12 cellular contexts compared by ENCODE assay signal in genomic region chr7:157352506-157352905, GRCh38. TPM values are rescaled to one million over a fixed set of nuclear protein-coding genes. Genes with fewer than 3 reads are reported as not detected.
DNase-seq lines count a peak whose midpoint lies in the region; ATAC-seq and TF ChIP-seq lines count a peak whose summit lies in the region.
"Had no signal": no experiment of that assay in that cellular context is flagged by ENCODE, and none has a peak within 500 bp of the region (broad histone marks: within the 10 kb centered on the region; RNA-seq: fewer than 3 reads in every experiment).

No MANE protein-coding gene starts in this region.

- no peaks in the 10 kb centered on the region for H3K9me3 ChIP-seq in gastrocnemius medialis
- H3K9me3 ChIP-seq: heart right ventricle had no signal

- no peaks in the 10 kb centered on the region for H3K27me3 ChIP-seq in HL-60 (ENCODE audit: insufficient read depth, poor library complexity, severe bottlenecking)
- H3K27me3 ChIP-seq in gastrocnemius medialis = no peaks in the 10 kb centered on the region
- H3K27me3 ChIP-seq: heart right ventricle had no signal

- H3K4me3 Mint-ChIP-seq in activated CD8-positive, alpha-beta memory T cell treated with anti-CD3 and anti-CD28 coated beads, Interleukin-2, amount 10 ng/mL, durations not matched to agents 7 days and 5 days = no peak overlapping the region

- intact Hi-C loops in gastrocnemius medialis (cut with DNase I; ENCODE audit: low total_unique reads) = no loop called here

- peaks cover 70% of the 10 kb centered on the region for H3K4me1 Mint-ChIP-seq in activated CD8-positive, alpha-beta memory T cell treated with anti-CD3 and anti-CD28 coated beads, Interleukin-2, amount 10 ng/mL, durations not matched to agents 7 days and 5 days

- DNase-seq in activated CD8-positive, alpha-beta memory T cell treated with anti-CD3 and anti-CD28 coated beads, Interleukin-2, amount 10 ng/mL, durations not matched to agents 7 days and 5 days = no peak
- DNase-seq in activated CD8-positive, alpha-beta memory T cell treated with anti-CD3 and anti-CD28 coated beads for 24 hours = no peak
- DNase-seq in HL-60 (ENCODE audit: low read depth in 1 of 2, low spot score in 1 of 2) = peak; percentile 24 to 59
- DNase-seq in amniotic epithelial cell (ENCODE audit: low read depth) = peak; percentile 15
- peak in 1 of 2 donors; percentile 15 for DNase-seq in gastrocnemius medialis
- no peak for DNase-seq in SHP77 treated with DMSO at 0.1 percent for 48 hours (lab: John Stamatoyannopoulos, UW)
- DNase-seq in ureter (ENCODE audit: low spot score) = no peak
- DNase-seq: dermis blood vessel endothelial cell, heart right ventricle, NCI-H526 treated with DMSO at 0.1 percent for 48 hours had no signal

- TF ChIP-seq POLR2A in gastrocnemius medialis (IDR thresholded peaks at IDR 0.05) = no peak

- CTCF ChIA-PET in activated CD8-positive, alpha-beta memory T cell treated with anti-CD3 and anti-CD28 coated beads, Interleukin-2, amount 10 ng/mL, durations not matched to agents 7 days and 5 days (lab: Charles Lee) = no interaction called here

- H3K9me3 Mint-ChIP-seq in activated CD8-positive, alpha-beta memory T cell treated with anti-CD3 and anti-CD28 coated beads, Interleukin-2, amount 10 ng/mL, durations not matched to agents 7 days and 5 days (ENCODE audit: low read depth) = no peaks in the 10 kb centered on the region

- H3K27me3 Mint-ChIP-seq in activated CD8-positive, alpha-beta memory T cell treated with anti-CD3 and anti-CD28 coated beads, Interleukin-2, amount 10 ng/mL, durations not matched to agents 7 days and 5 days = no peaks in the 10 kb centered on the region

- H3K36me3 ChIP-seq in gastrocnemius medialis = no peaks in the 10 kb centered on the region

- H3K36me3 Mint-ChIP-seq in activated CD8-positive, alpha-beta memory T cell treated with anti-CD3 and anti-CD28 coated beads, Interleukin-2, amount 10 ng/mL, durations not matched to agents 7 days and 5 days = peaks cover 13% of the 10 kb centered on the region

- H3K4me1 ChIP-seq in gastrocnemius medialis = peaks cover 87 to 97% of the 10 kb centered on the region in 2 donors

- ATAC-seq in activated CD8-positive, alpha-beta memory T cell treated with anti-CD3 and anti-CD28 coated beads, Interleukin-2, amount 10 ng/mL, durations not matched to agents 7 days and 5 days = no peak
- ATAC-seq in gastrocnemius medialis (peak in 1 of 2 donors; percentile 24), HG03139 (IDR thresholded peaks at IDR 0.05; ENCODE audit: unreplicated experiment) (no peak)
- ATAC-seq: heart right ventricle had no signal

- H3K27ac ChIP-seq in HL-60 (replicated peaks) = peak overlapping the region; percentile 64
- peak overlapping the region; percentile 96 to 100 (median 96) for H3K27ac ChIP-seq in gastrocnemius medialis
- H3K27ac ChIP-seq: KMS-11 had no signal

- H3K27ac Mint-ChIP-seq in activated CD8-positive, alpha-beta memory T cell treated with anti-CD3 and anti-CD28 coated beads, Interleukin-2, amount 10 ng/mL, durations not matched to agents 7 days and 5 days = peak overlapping the region; percentile 66

- TF ChIP-seq CTCF in HL-60 (IDR thresholded peaks at IDR 0.05; ENCODE audit: insufficient read depth, low read length) (no peak), gastrocnemius medialis (IDR thresholded peaks at IDR 0.05 in 4 of 5, conservative IDR thresholded peaks at IDR 0.05 in 1 of 5) (no peak)

- in situ Hi-C loops in gastrocnemius medialis (cut with MboI; ENCODE audit: low sequenced_read_pairs in 4 of 4) = no loop called here

- H3K4me3 ChIP-seq in HL-60 (replicated peaks; ENCODE audit: insufficient read depth, low read length) = no peak overlapping the region
- H3K4me3 ChIP-seq in gastrocnemius medialis = no peak overlapping the region
- H3K4me3 ChIP-seq: heart right ventricle had no signal

RNA-seq across cellular contexts. Expression of gene DNAJB6, which starts 15.7 kb away (rescaled TPM):
- 10 to 100 TPM; 82.0 to 85.6 TPM for total RNA-seq in activated CD8-positive, alpha-beta memory T cell treated with anti-CD3 and anti-CD28 coated beads, Interleukin-2, amount 10 ng/mL, durations not matched to agents 7 days and 5 days
- 100 to 1,000 TPM; 130 to 269 (median 188) TPM for total RNA-seq in gastrocnemius medialis
- 103 TPM for total RNA-seq in ureter

Comparison
In these comparisons a context has a peak if more than half of its experiments do, and no peak if none do; other contexts are left out.
1. DNase-seq: peak in HL-60 (2 of 2) and amniotic epithelial cell (single experiment); none in activated CD8-positive, alpha-beta memory T cell treated with anti-CD3 and anti-CD28 coated beads, Interleukin-2, amount 10 ng/mL, durations not matched to agents 7 days and 5 days (single experiment), activated CD8-positive, alpha-beta memory T cell treated with anti-CD3 and anti-CD28 coated beads for 24 hours (single experiment), SHP77 treated with DMSO at 0.1 percent for 48 hours (single experiment) and ureter (single experiment).